Comparison of ENCODE assay signal across 2 cellular contexts in genomic region chr11:94308024-94308423, GRCh38.
TF ChIP-seq lines count a peak whose summit lies in the region.

No MANE protein-coding gene starts in this region.

TF ChIP-seq in GM23338, 12 proteins besides CTCF, POLR2A, EP300 and RAD21:
- TF ChIP-seq JUNB (IDR thresholded peaks at IDR 0.05; ENCODE audit: unreplicated experiment) (no peak), ETS1 (IDR thresholded peaks at IDR 0.05) (no peak), EZH2phosphoT487 (IDR thresholded peaks at IDR 0.05; ENCODE audit: unreplicated experiment) (no peak), NANOG (IDR thresholded peaks at IDR 0.05; ENCODE audit: borderline replicate concordance) (no peak), POLR2AphosphoS5 (IDR thresholded peaks at IDR 0.05; ENCODE audit: low read depth) (no peak), STAT1 (IDR thresholded peaks at IDR 0.05; ENCODE audit: unreplicated experiment) (no peak), CREB1 (CRISPR knock-in tag; IDR thresholded peaks at IDR 0.05; ENCODE audit: low read depth) (no peak), REST (IDR thresholded peaks at IDR 0.05; ENCODE audit: unreplicated experiment) (no peak), ZNF462 (CRISPR knock-in tag; IDR thresholded peaks at IDR 0.05) (no peak), ZNF331 (CRISPR knock-in tag; IDR thresholded peaks at IDR 0.05; ENCODE audit: low read depth) (no peak), ZNF114 (CRISPR knock-in tag; IDR thresholded peaks at IDR 0.05) (no peak), EZH2 (IDR thresholded peaks at IDR 0.05; ENCODE audit: low read depth, unreplicated experiment) (no peak)

TF ChIP-seq in GM12878, 131 proteins besides CTCF, POLR2A, EP300 and RAD21:
- no peak for TF ChIP-seq ZNF622 (IDR thresholded peaks at IDR 0.05)
- no peak for TF ChIP-seq WRNIP1 (IDR thresholded peaks at IDR 0.05; ENCODE audit: borderline replicate concordance, low read depth, low read length)
- no peak for TF ChIP-seq EED (IDR thresholded peaks at IDR 0.05; ENCODE audit: low read depth)
